ENCODE assay signal across 8 cellular contexts in genomic region chr16:18759598-18760520, GRCh38. TPM values are rescaled to one million over a fixed set of nuclear protein-coding genes. Genes with fewer than 3 reads are reported as not detected.
DNase-seq lines count a peak whose midpoint lies in the region; ATAC-seq, FAIRE-seq and TF ChIP-seq lines count a peak whose summit lies in the region.
"Not testable (repeated sequence)": the region's sequence is repeated elsewhere in the genome, so short reads cannot be mapped to it uniquely, and the experiment has no call there.

No MANE protein-coding gene starts in this region.

- TF ChIP-seq CTCF in Calu3 (IDR thresholded peaks at IDR 0.05; ENCODE audit: unreplicated experiment) (peak; percentile 72), Panc1 (IDR thresholded peaks at IDR 0.05) (peak; percentile 68), H1 (IDR thresholded peaks at IDR 0.05; ENCODE audit: control extremely low read depth in 1 of 3, insufficient read depth in 1 of 3, low read depth in 1 of 3, low read length in 3 of 3) (peak in 2 of 3 experiments; percentile 24 to 41; a peak in 2 of 4 replicates)
- TF ChIP-seq CTCF in lung (IDR thresholded peaks at IDR 0.05; ENCODE audit: control extremely low read depth, extremely low read depth), result not testable (repeated sequence)

- H3K4me2 ChIP-seq in H1 (ENCODE audit: insufficient read depth in 1 of 2, low read depth in 2 of 2, low read length in 2 of 2), result not testable (repeated sequence)

- H4K91ac ChIP-seq in H1 (replicated peaks; ENCODE audit: insufficient read length, low read length), result not testable (repeated sequence)

- CTCF ChIA-PET in Calu3 (lab: Charles Lee); H1 (lab: Charles Lee; ENCODE audit: partially characterized antibody): not testable (repeated sequence)
- CTCF ChIA-PET in Panc1 (lab: Charles Lee), result interaction anchor here (0.6 kb wide), 1 partner anchor 166 kb away, joined by 3 read pairs; no protein-coding TSS in a partner anchor

- in situ Hi-C loops in KBM-7 (cut with MboI; ENCODE audit: low pct_unique_long_range_greater_than_20kb, low sequenced_read_pairs); Panc1 (cut with HindIII; ENCODE audit: low pct_unique_long_range_greater_than_20kb, low sequenced_read_pairs): not testable (repeated sequence)

- H3K4ac ChIP-seq in H1 (replicated peaks; ENCODE audit: insufficient read length, low read depth, low read length), result not testable (repeated sequence)

- intact Hi-C loops in Calu3 (cut with micrococcal nuclease; ENCODE audit: unreplicated experiment); Panc1 (cut with micrococcal nuclease; ENCODE audit: unreplicated experiment): not testable (repeated sequence)

- not testable (repeated sequence) for H3K4me1 ChIP-seq in Panc1 (ENCODE audit: control insufficient read depth, insufficient read depth, low read length); H1 (replicated peaks in 1 of 4; ENCODE audit: control insufficient read depth in 3 of 4, insufficient read depth in 4 of 4, low read length in 3 of 4); lung (ENCODE audit: control insufficient read depth in 2 of 2, insufficient read depth in 2 of 2, low read length in 2 of 2)

- H4K20me1 ChIP-seq in H1 (replicated peaks in 1 of 2; ENCODE audit: control insufficient read depth in 1 of 2, insufficient read depth in 2 of 2, low read length in 2 of 2), result not testable (repeated sequence)

- H3K9ac ChIP-seq in H1 (replicated peaks in 1 of 4; ENCODE audit: extremely low read depth in 1 of 4, low read depth in 3 of 4, low read length in 3 of 4), result not testable (repeated sequence)

- H3K36me3 Mint-ChIP-seq in Calu3 (ENCODE audit: insufficient read depth, unreplicated experiment); activated T-cell treated with anti-CD3 and anti-CD28 coated beads, Interleukin-2, amount 50 U/mL, for 24 hours (ENCODE audit: low read depth): not testable (repeated sequence)

- 45% methylated on average over 13 of the region's 21 CpGs; no CpG with 5 or more reads in 1 of the 2 experiments for WGBS in H1 (ENCODE audit: extremely low coverage in 1 of 2, insufficient coverage in 1 of 2, insufficient read length in 1 of 2, insufficient replicate concordance in 2 of 2, low coverage in 1 of 2, low lambda C conversion rate in 2 of 2, missing lambda C conversion rate in 1 of 2), 2 experiments
- WGBS in lung, 2 donors, result 31 to 35% methylated on average over 15 to 19 of the region's 21 CpGs

- peak; percentile 48 for ATAC-seq in GM21423 (IDR thresholded peaks at IDR 0.05; ENCODE audit: unreplicated experiment)
- peak; percentile 95 for ATAC-seq in Panc1
- ATAC-seq in lung (ENCODE audit: insufficient read depth, low FRiP score), result peak; percentile 98

- H3K36me3 ChIP-seq in Panc1 (ENCODE audit: control insufficient read depth, insufficient read depth, low read length); H1 (ENCODE audit: control insufficient read depth in 2 of 4, insufficient read depth in 4 of 4, low read length in 3 of 4); lung (ENCODE audit: control insufficient read depth in 2 of 2, insufficient read depth in 2 of 2, low read length in 2 of 2): not testable (repeated sequence)

- not testable (repeated sequence) for H4K8ac ChIP-seq in H1 (ENCODE audit: extremely low read depth, insufficient read depth, low read length)

- not testable (repeated sequence) for H2BK15ac ChIP-seq in H1 (ENCODE audit: low read length)

- not testable (repeated sequence) for H2AK5ac ChIP-seq in H1 (ENCODE audit: low read depth, low read length)

- H3K79me1 ChIP-seq in H1 (ENCODE audit: low read depth, low read length), result not testable (repeated sequence)

- not testable (repeated sequence) for H3K23me2 ChIP-seq in H1 (ENCODE audit: low read depth, low read length)

- H3K9me3 Mint-ChIP-seq in Calu3 (ENCODE audit: low read depth, unreplicated experiment); activated T-cell treated with anti-CD3 and anti-CD28 coated beads, Interleukin-2, amount 50 U/mL, for 24 hours: not testable (repeated sequence)

- not testable (repeated sequence) for TF ChIP-seq EP300 in H1 (IDR thresholded peaks at IDR 0.05; ENCODE audit: borderline replicate concordance in 1 of 2, low read depth in 2 of 2, low read length in 2 of 2)

- H3K27ac Mint-ChIP-seq in Calu3 (ENCODE audit: unreplicated experiment); activated T-cell treated with anti-CD3 and anti-CD28 coated beads, Interleukin-2, amount 50 U/mL, for 24 hours: not testable (repeated sequence)

- H2BK5ac ChIP-seq in H1 (ENCODE audit: low read depth, low read length), result not testable (repeated sequence)

- not testable (repeated sequence) for H3K79me2 ChIP-seq in H1 (ENCODE audit: control insufficient read depth in 1 of 2, insufficient read depth in 2 of 2, low read length in 2 of 2)

- H3K4me3 Mint-ChIP-seq in Calu3 (ENCODE audit: low read depth, unreplicated experiment); activated T-cell treated with anti-CD3 and anti-CD28 coated beads, Interleukin-2, amount 50 U/mL, for 24 hours: not testable (repeated sequence)

- not testable (repeated sequence) for H3K27me3 ChIP-seq in Panc1 (ENCODE audit: control insufficient read depth, insufficient read depth, low read length); H1 (replicated peaks in 1 of 4; ENCODE audit: control insufficient read depth in 3 of 4, extremely low read depth in 1 of 4, insufficient read depth in 3 of 4, low read length in 3 of 4); lung (ENCODE audit: control insufficient read depth, insufficient read depth)

- not testable (repeated sequence) for H3K9me3 ChIP-seq in Panc1 (ENCODE audit: control insufficient read depth, insufficient read depth, low read depth, low read length); H1 (ENCODE audit: insufficient read depth in 2 of 2, low read depth in 1 of 2, low read length in 1 of 2); lung (ENCODE audit: control insufficient read depth in 2 of 2, insufficient read depth in 1 of 2, low read length in 1 of 2)

- not testable (repeated sequence) for H3K23ac ChIP-seq in H1 (ENCODE audit: insufficient read length)

- not testable (repeated sequence) for BruUV-seq in Calu3 (replicated peaks; lab: Mats Ljungman, UMichigan); Panc1 (replicated peaks; lab: Mats Ljungman, UMichigan)

- TF ChIP-seq POLR2A in H1 (IDR thresholded peaks at IDR 0.05; ENCODE audit: control extremely low read depth in 1 of 2, low read depth in 2 of 2, low read length in 2 of 2), result not testable (repeated sequence)

- peak; percentile 71 for FAIRE-seq in H1 (lab: Jason Lieb, UNC)

- H3K4me3 ChIP-seq in Panc1 (ENCODE audit: low read depth in 2 of 2, low read length in 2 of 2); lung: not testable (repeated sequence)
- H3K4me3 ChIP-seq in H1 (ENCODE audit: extremely low read depth in 1 of 4, insufficient read depth in 2 of 4, low read depth in 3 of 4, low read length in 4 of 4), result peak overlapping the region in 2 of 4 experiments; percentile 31 to 43; a peak in 4 of 8 replicates

- H2BK20ac ChIP-seq in H1 (ENCODE audit: low read length), result not testable (repeated sequence)

- H2BK120ac ChIP-seq in H1 (replicated peaks; ENCODE audit: low read depth, low read length), result not testable (repeated sequence)

- not testable (repeated sequence) for H3K14ac ChIP-seq in H1 (ENCODE audit: insufficient read length)

- TF ChIP-seq RAD21 in H1 (IDR thresholded peaks at IDR 0.05 in 1 of 2, conservative IDR thresholded peaks at IDR 0.05 in 1 of 2; ENCODE audit: low read depth in 2 of 2, low read length in 2 of 2), result peak; percentile 61 to 63

- H3K27me3 Mint-ChIP-seq in Calu3 (ENCODE audit: unreplicated experiment), result peaks cover 14% of the 10 kb centered on the region
- H3K27me3 Mint-ChIP-seq in activated T-cell treated with anti-CD3 and anti-CD28 coated beads, Interleukin-2, amount 50 U/mL, for 24 hours, result not testable (repeated sequence)

- not testable (repeated sequence) for H3K27ac ChIP-seq in Panc1 (ENCODE audit: low read length); H1 (ENCODE audit: low read depth, low read length); lung (ENCODE audit: low read depth in 1 of 2, low read length in 1 of 2)

- POLR2A ChIA-PET in Panc1 (lab: Charles Lee); H1 (lab: Charles Lee; ENCODE audit: partially characterized antibody): not testable (repeated sequence)

- DNase-seq in Calu3, result peak; percentile 57
- DNase-seq in KBM-7, result peak; percentile 40
- DNase-seq in Panc1 (ENCODE audit: low read depth, low spot score), result not testable (repeated sequence)
- DNase-seq in activated T-cell treated with anti-CD3 and anti-CD28 coated beads, Interleukin-2, amount 50 U/mL, for 24 hours, result peak; percentile 71
- peak in 1 of 2 experiments; percentile 53 for DNase-seq in H1 (ENCODE audit: low read depth in 1 of 2, low spot score in 2 of 2)
- peak; percentile 41 for DNase-seq in lung (ENCODE audit: low spot score)
- peak; percentile 17 for DNase-seq in stimulated activated CD8-positive, alpha-beta memory T cell treated with anti-CD3 and anti-CD28 coated beads, Interleukin-12 subunit alpha, Interleukin-12 subunit beta, amount 100 ng/mL, for 4 hours (ENCODE audit: low read depth)

- H3K4me1 Mint-ChIP-seq in Calu3 (ENCODE audit: low read depth, unreplicated experiment), result not testable (repeated sequence)
- peaks cover 13% of the 10 kb centered on the region for H3K4me1 Mint-ChIP-seq in activated T-cell treated with anti-CD3 and anti-CD28 coated beads, Interleukin-2, amount 50 U/mL, for 24 hours (ENCODE audit: low read depth)

- H2BK12ac ChIP-seq in H1 (ENCODE audit: low read depth, low read length), result not testable (repeated sequence)

- H4K5ac ChIP-seq in H1 (ENCODE audit: insufficient read length, low read depth, low read length), result not testable (repeated sequence)

- not testable (repeated sequence) for H3K18ac ChIP-seq in H1 (ENCODE audit: extremely low read depth, low read length)

- H3K56ac ChIP-seq in H1 (replicated peaks; ENCODE audit: insufficient read length, low read depth, low read length), result not testable (repeated sequence)

- not testable (repeated sequence) for H2AFZ ChIP-seq in H1 (ENCODE audit: low read length)

RNA-seq across cellular contexts. Expression of gene RPS15A, which starts 30.3 kb away (rescaled TPM):
- total RNA-seq in Calu3 (2022) (1,182 and 1,352 TPM in 2 replicates), Panc1 (2021; ENCODE audit: unreplicated experiment) (1,366 TPM), lung (1,000 to 10,000 TPM in 1 of 2 donors, 100 to 1,000 TPM in 1; 887 to 1,628 TPM)
- 1,339 TPM for polyA plus RNA-seq in Panc1 (2012; ENCODE audit: insufficient read length)
- 1,784 TPM in 2 replicates for total RNA-seq in H1 (2021; fragmentation: NEBNext Ultra II Directional; extraction: Animal tissue kit (Norgen Biotek cat#: 25700))
- polyA plus RNA-seq in H1 (2011; rRNA removed) (3,630 and 5,666 TPM in 2 replicates), lung (1,000 to 10,000 TPM; 2,696 to 3,620 TPM)
- polyA plus RNA-seq in H1 (2011; cell fraction: cytosol; rRNA removed), result 6,216 TPM
- 1,127 TPM for polyA plus RNA-seq in H1 (2011; cell fraction: nucleus; rRNA removed)
- 3,050 to 3,930 TPM (median 3,493 TPM) in 4 replicates for polyA plus RNA-seq in H1 (2012, experiment 1 of 2)
- 17,747 TPM for polyA plus RNA-seq in H1 (2012, experiment 2 of 2)
- 4,503 TPM for polyA plus RNA-seq in H1 (2013, experiment 1 of 2)
- polyA plus RNA-seq in H1 (2013, experiment 2 of 2), result 4,365 TPM
- 1,065 and 1,776 TPM in 2 replicates for polyA minus RNA-seq in H1 (2011; rRNA and poly(A)+ RNA removed)
- 353 TPM for polyA minus RNA-seq in H1 (2011; cell fraction: cytosol; rRNA and poly(A)+ RNA removed)
- 644 TPM for polyA minus RNA-seq in H1 (2011; cell fraction: nucleus; rRNA and poly(A)+ RNA removed)

RNA-seq across cellular contexts. Expression of gene ARL6IP1, which starts 41.5 kb away (rescaled TPM):
- total RNA-seq in Calu3 (2022) (296 and 313 TPM in 2 replicates), Panc1 (2021; ENCODE audit: unreplicated experiment) (343 TPM), lung (100 to 1,000 TPM in 1 of 2 donors, 10 to 100 TPM in 1; 72.9 to 150 TPM)
- 339 TPM for polyA plus RNA-seq in Panc1 (2012; ENCODE audit: insufficient read length)
- total RNA-seq in H1 (2021; fragmentation: NEBNext Ultra II Directional; extraction: Animal tissue kit (Norgen Biotek cat#: 25700)), result 154 and 162 TPM in 2 replicates
- polyA plus RNA-seq in H1 (2011; rRNA removed) (112 and 170 TPM in 2 replicates), lung (10 to 100 TPM; 66.9 to 77.2 TPM)
- polyA plus RNA-seq in H1 (2011; cell fraction: cytosol; rRNA removed), result 202 TPM
- 30.6 TPM for polyA plus RNA-seq in H1 (2011; cell fraction: nucleus; rRNA removed)
- polyA plus RNA-seq in H1 (2012, experiment 1 of 2), result 153 to 233 TPM (median 162 TPM) in 4 replicates
- 15.4 TPM for polyA plus RNA-seq in H1 (2012, experiment 2 of 2)
- polyA plus RNA-seq in H1 (2013, experiment 1 of 2), result 274 TPM
- 365 TPM for polyA plus RNA-seq in H1 (2013, experiment 2 of 2)
- 155 and 186 TPM in 2 replicates for polyA minus RNA-seq in H1 (2011; rRNA and poly(A)+ RNA removed)
- 128 TPM for polyA minus RNA-seq in H1 (2011; cell fraction: cytosol; rRNA and poly(A)+ RNA removed)
- polyA minus RNA-seq in H1 (2011; cell fraction: nucleus; rRNA and poly(A)+ RNA removed), result 88.9 TPM

Comparison
In these comparisons a context has a peak if more than half of its experiments do, and no peak if none do; other contexts are left out.
1. ATAC-seq: peak in every context shown above with its lines; median percentile 98 in lung; 95 in Panc1; 48 in GM21423.